ENCODE assay signal across 1 cellular context in genomic region chr9:72365525-72366256, GRCh38.
TF ChIP-seq lines count a peak whose summit lies in the region.

No MANE protein-coding gene starts in this region.

TF ChIP-seq in HepG2, 621 proteins besides CTCF, POLR2A, EP300 and RAD21 (continued from another document and continues in another):
- TF ChIP-seq ZNF318 (CRISPR knock-in tag; IDR thresholded peaks at IDR 0.05) (peak; percentile 77; the same call in 1 of the 2 replicates), HMG20A (CRISPR knock-in tag; IDR thresholded peaks at IDR 0.05; ENCODE audit: borderline replicate concordance) (peak; percentile 22; the same call in 1 of the 2 replicates), LBX2 (CRISPR knock-in tag; IDR thresholded peaks at IDR 0.05; ENCODE audit: borderline replicate concordance) (peak; percentile 13; the same call in 1 of the 2 replicates), ZNF646 (CRISPR knock-in tag; IDR thresholded peaks at IDR 0.05) (no peak), TMF1 (CRISPR knock-in tag; IDR thresholded peaks at IDR 0.05; ENCODE audit: low read depth) (0 out of 2 replicates have a peak, but pooled peaks have one; percentile 17), KIAA2018 (CRISPR knock-in tag; IDR thresholded peaks at IDR 0.05; ENCODE audit: borderline replicate concordance) (no peak), KMT2A (CRISPR knock-in tag; IDR thresholded peaks at IDR 0.05) (0 out of 2 replicates have a peak, but pooled peaks have one; percentile 20), ZNF24 (IDR thresholded peaks at IDR 0.05) (no peak), PLRG1 (conservative IDR thresholded peaks at IDR 0.05) (no peak), PRDM15 (CRISPR knock-in tag; IDR thresholded peaks at IDR 0.05) (no peak), E2F5 (CRISPR knock-in tag; conservative IDR thresholded peaks at IDR 0.05) (no peak), PRMT3 (CRISPR knock-in tag; IDR thresholded peaks at IDR 0.05; ENCODE audit: borderline replicate concordance, low read depth) (0 out of 2 replicates have a peak, but pooled peaks have one; percentile 74), ZNF510 (CRISPR knock-in tag; IDR thresholded peaks at IDR 0.05; ENCODE audit: low read depth) (no peak), ASH2L (IDR thresholded peaks at IDR 0.05; ENCODE audit: insufficient read length, low read depth, low read length) (peak; percentile 87), CC2D1A (CRISPR knock-in tag; IDR thresholded peaks at IDR 0.05) (0 out of 2 replicates have a peak, but pooled peaks have one; percentile 72), ZNF138 (CRISPR knock-in tag; IDR thresholded peaks at IDR 0.05; ENCODE audit: low read depth) (no peak; the same call in 1 of the 2 replicates), KAT2B (IDR thresholded peaks at IDR 0.05; ENCODE audit: borderline replicate concordance, low read depth, low read length) (no peak), ARHGAP35 (CRISPR knock-in tag; IDR thresholded peaks at IDR 0.05; ENCODE audit: borderline replicate concordance) (no peak; the same call in 1 of the 2 replicates)
